ENCODE assay signal across 22 cellular contexts in the genomic region with DNA sequence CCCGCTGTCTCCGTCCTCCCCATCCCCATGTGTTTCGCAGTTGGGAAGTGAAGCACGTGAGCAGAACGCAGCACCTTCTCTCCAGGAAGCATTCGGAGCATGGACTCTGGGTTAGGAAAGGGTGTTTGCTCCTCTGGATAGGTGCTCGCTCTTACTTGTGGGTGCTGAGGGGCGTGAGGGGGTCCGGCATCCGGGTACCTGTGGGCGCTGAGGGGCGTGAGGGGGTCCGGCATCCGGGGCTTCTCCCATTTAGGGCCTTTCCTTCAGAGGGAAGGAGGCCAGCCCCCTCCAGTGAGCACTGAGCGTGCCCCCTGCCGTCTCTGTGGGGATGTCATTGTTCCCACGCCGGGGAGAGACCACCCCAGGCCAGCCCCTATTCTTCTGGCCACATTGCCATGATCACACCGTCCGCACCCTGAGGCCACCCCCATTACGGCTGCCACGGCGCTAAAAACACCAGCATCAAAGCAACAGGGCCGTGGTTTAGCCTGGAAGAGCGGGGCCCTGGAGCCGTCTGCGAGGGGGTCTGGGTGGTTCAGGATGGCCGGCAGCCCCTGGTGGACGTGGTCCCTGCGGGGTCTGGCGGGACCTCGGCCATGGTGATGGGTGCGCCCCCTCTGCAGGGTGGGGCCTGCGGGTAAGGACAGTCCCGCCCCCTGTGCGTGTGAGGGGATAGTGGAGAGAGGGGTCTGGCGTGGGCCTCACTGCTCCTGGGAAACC.
"Had no signal": no experiment of that assay in that cellular context is flagged by ENCODE, and none has a peak within 500 bp of the region (broad histone marks: within the 10 kb centered on the region; RNA-seq: fewer than 3 reads in every experiment).

No MANE protein-coding gene starts in this region.

- H3K27ac ChIP-seq: heart left ventricle, hepatocyte, parathyroid adenoma, right lobe of liver, thoracic aorta, upper lobe of right lung, uterus had no signal

- H3K4me2 ChIP-seq: hepatocyte had no signal

- DNase-seq: cortex of kidney; effector memory CD8-positive, alpha-beta T cell; gastrocnemius medialis; heart left ventricle; kidney; mesenchymal stem cell; mucosa of descending colon; right lobe of liver; small intestine; upper lobe of right lung; uterus had no signal

- H3K36me3 Mint-ChIP-seq: mesothelial cell of epicardium; naive B cell; natural killer cell treated with Interleukin-12 subunit alpha and Interleukin-12 subunit beta and Interleukin-15 and Interleukin-18, amount 100 ng/mL, for 72 hours had no signal

- H3K4me1 ChIP-seq: heart left ventricle, parathyroid adenoma, right lobe of liver, upper lobe of right lung, uterus had no signal

- H3K9me3 ChIP-seq: gastrocnemius medialis, heart left ventricle, mucosa of descending colon, right lobe of liver, thoracic aorta, tibial nerve, upper lobe of right lung, uterus had no signal

- H3K27ac Mint-ChIP-seq: mesothelial cell of epicardium; natural killer cell treated with Interleukin-12 subunit alpha and Interleukin-12 subunit beta and Interleukin-15 and Interleukin-18, amount 100 ng/mL, for 72 hours; progenitor cell of endocrine pancreas had no signal

- H3K79me2 ChIP-seq: hepatocyte, parathyroid adenoma had no signal

- H3K9me3 Mint-ChIP-seq: effector memory CD8-positive, alpha-beta T cell; mesothelial cell of epicardium; naive B cell; natural killer cell treated with Interleukin-12 subunit alpha and Interleukin-12 subunit beta and Interleukin-15 and Interleukin-18, amount 100 ng/mL, for 72 hours; neural crest cell had no signal

- H3K36me3 ChIP-seq: right lobe of liver, upper lobe of right lung, uterus had no signal

- H3K4me1 Mint-ChIP-seq: neural crest cell had no signal

- H3K4me3 Mint-ChIP-seq: mesothelial cell of epicardium; natural killer cell treated with Interleukin-12 subunit alpha and Interleukin-12 subunit beta and Interleukin-15 and Interleukin-18, amount 100 ng/mL, for 72 hours; neural crest cell had no signal

- H3K27me3 ChIP-seq: gastrocnemius medialis, heart left ventricle, hepatocyte, right lobe of liver, tibial nerve, upper lobe of right lung, uterus had no signal

- H3K4me3 ChIP-seq: gastrocnemius medialis, heart left ventricle, hepatocyte, lung, mucosa of descending colon, right lobe of liver, thoracic aorta, tibial nerve, upper lobe of right lung, uterus had no signal

- ATAC-seq: gastrocnemius medialis; left lobe of liver; mucosa of descending colon; natural killer cell treated with Interleukin-12 subunit alpha and Interleukin-12 subunit beta and Interleukin-15 and Interleukin-18, amount 100 ng/mL, for 72 hours; upper lobe of right lung had no signal

- H3K9ac ChIP-seq: parathyroid adenoma had no signal

- H3K27me3 Mint-ChIP-seq: effector memory CD8-positive, alpha-beta T cell; naive B cell; natural killer cell treated with Interleukin-12 subunit alpha and Interleukin-12 subunit beta and Interleukin-15 and Interleukin-18, amount 100 ng/mL, for 72 hours had no signal
